In genomic region chr7:137258552-137258951, GRCh38 we compare ENCODE assay signal across 1 cellular context.
TF ChIP-seq lines count a peak whose summit lies in the region.

No MANE protein-coding gene starts in this region.

TF ChIP-seq in GM23338, 12 proteins besides CTCF, POLR2A, EP300 and RAD21 (continued from another document):
- TF ChIP-seq, protein P1, sequence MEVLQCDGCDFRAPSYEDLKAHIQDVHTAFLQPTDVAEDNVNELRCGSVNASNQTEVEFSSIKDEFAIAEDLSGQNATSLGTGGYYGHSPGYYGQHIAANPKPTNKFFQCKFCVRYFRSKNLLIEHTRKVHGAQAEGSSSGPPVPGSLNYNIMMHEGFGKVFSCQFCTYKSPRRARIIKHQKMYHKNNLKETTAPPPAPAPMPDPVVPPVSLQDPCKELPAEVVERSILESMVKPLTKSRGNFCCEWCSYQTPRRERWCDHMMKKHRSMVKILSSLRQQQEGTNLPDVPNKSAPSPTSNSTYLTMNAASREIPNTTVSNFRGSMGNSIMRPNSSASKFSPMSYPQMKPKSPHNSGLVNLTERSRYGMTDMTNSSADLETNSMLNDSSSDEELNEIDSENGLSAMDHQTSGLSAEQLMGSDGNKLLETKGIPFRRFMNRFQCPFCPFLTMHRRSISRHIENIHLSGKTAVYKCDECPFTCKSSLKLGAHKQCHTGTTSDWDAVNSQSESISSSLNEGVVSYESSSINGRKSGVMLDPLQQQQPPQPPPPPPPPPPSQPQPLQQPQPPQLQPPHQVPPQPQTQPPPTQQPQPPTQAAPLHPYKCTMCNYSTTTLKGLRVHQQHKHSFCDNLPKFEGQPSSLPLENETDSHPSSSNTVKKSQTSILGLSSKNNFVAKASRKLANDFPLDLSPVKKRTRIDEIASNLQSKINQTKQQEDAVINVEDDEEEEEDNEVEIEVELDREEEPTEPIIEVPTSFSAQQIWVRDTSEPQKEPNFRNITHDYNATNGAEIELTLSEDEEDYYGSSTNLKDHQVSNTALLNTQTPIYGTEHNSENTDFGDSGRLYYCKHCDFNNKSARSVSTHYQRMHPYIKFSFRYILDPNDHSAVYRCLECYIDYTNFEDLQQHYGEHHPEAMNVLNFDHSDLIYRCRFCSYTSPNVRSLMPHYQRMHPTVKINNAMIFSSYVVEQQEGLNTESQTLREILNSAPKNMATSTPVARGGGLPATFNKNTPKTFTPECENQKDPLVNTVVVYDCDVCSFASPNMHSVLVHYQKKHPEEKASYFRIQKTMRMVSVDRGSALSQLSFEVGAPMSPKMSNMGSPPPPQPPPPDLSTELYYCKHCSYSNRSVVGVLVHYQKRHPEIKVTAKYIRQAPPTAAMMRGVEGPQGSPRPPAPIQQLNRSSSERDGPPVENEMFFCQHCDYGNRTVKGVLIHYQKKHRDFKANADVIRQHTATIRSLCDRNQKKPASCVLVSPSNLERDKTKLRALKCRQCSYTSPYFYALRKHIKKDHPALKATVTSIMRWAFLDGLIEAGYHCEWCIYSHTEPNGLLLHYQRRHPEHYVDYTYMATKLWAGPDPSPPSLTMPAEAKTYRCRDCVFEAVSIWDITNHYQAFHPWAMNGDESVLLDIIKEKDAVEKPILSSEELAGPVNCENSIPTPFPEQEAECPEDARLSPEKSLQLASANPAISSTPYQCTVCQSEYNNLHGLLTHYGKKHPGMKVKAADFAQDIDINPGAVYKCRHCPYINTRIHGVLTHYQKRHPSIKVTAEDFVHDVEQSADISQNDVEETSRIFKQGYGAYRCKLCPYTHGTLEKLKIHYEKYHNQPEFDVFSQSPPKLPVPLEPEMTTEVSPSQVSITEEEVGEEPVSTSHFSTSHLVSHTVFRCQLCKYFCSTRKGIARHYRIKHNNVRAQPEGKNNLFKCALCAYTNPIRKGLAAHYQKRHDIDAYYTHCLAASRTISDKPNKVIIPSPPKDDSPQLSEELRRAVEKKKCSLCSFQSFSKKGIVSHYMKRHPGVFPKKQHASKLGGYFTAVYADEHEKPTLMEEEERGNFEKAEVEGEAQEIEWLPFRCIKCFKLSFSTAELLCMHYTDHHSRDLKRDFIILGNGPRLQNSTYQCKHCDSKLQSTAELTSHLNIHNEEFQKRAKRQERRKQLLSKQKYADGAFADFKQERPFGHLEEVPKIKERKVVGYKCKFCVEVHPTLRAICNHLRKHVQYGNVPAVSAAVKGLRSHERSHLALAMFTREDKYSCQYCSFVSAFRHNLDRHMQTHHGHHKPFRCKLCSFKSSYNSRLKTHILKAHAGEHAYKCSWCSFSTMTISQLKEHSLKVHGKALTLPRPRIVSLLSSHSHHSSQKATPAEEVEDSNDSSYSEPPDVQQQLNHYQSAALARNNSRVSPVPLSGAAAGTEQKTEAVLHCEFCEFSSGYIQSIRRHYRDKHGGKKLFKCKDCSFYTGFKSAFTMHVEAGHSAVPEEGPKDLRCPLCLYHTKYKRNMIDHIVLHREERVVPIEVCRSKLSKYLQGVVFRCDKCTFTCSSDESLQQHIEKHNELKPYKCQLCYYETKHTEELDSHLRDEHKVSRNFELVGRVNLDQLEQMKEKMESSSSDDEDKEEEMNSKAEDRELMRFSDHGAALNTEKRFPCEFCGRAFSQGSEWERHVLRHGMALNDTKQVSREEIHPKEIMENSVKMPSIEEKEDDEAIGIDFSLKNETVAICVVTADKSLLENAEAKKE (CRISPR knock-in tag; IDR thresholded peaks at IDR 0.05): no peak
- TF ChIP-seq EZH2phosphoT487 (IDR thresholded peaks at IDR 0.05; ENCODE audit: unreplicated experiment) (no peak), POLR2AphosphoS5 (IDR thresholded peaks at IDR 0.05; ENCODE audit: low read depth) (no peak), STAT1 (IDR thresholded peaks at IDR 0.05; ENCODE audit: unreplicated experiment) (no peak), ZNF114 (CRISPR knock-in tag; IDR thresholded peaks at IDR 0.05) (no peak)
